1 cellular context compared by ENCODE assay signal in the genomic region with DNA sequence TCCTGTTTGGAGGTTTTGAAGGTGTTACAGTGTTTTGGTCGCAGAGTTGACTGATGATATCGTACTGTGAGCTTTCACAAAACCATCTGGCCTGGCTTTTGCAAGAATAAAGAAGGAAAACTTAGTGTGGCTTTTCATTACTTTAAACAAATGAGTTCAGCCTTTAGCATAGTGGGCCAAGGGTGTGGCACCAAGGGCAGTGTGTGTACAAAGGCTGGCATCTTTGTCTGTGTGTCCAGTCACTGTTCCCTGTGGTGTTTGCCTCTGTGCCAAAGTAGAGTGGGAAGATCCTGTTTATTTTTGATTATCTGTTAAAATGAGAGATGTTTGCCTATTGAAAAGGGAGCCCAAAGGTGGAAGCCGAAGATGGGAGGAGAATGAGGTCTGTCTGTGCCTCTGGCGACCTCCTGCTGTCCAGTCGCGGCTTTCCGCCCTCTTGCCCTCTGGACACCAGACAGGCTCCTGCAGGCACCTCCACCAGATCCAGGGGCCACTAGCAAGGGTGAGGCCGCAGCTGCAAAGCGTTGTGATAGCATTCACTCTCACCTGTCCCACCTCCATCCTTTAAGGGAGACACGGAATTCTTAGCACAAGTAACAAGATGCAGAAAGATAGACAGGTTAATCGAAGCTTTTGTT.
TF ChIP-seq lines count a peak whose summit lies in the region.

No MANE protein-coding gene starts in this region.

TF ChIP-seq in GM23338, 12 proteins besides CTCF, POLR2A, EP300 and RAD21 (continued from another document):
- TF ChIP-seq EZH2 (IDR thresholded peaks at IDR 0.05; ENCODE audit: low read depth, unreplicated experiment): no peak
TF ChIP-seq in GM23338: peak in this region for 0.
